Comparison of ENCODE assay signal across 9 cellular contexts in genomic region chr1:195195423-195196057, GRCh38.
DNase-seq lines count a peak whose midpoint lies in the region; ATAC-seq and TF ChIP-seq lines count a peak whose summit lies in the region.
"Had no signal": no experiment of that assay in that cellular context is flagged by ENCODE, and none has a peak within 500 bp of the region (broad histone marks: within the 10 kb centered on the region; RNA-seq: fewer than 3 reads in every experiment).

No MANE protein-coding gene starts in this region.

- no peak overlapping the region for H3K4me3 ChIP-seq in GM12864 (ENCODE audit: low read depth, low read length)
- H3K4me3 ChIP-seq: SJSA1 had no signal

- DNase-seq in GM12864 (ENCODE audit: low read depth) = peak; percentile 92
- DNase-seq in T-cell = no peak
- no peak for DNase-seq in anterior cingulate cortex (lab: John Stamatoyannopoulos, UW)
- no peak for DNase-seq in islet precursor cell
- DNase-seq in NCI-H2196 (lab: John Stamatoyannopoulos, UW; ENCODE audit: unreplicated experiment) = no peak
- no peak for DNase-seq in C1 segment of cervical spinal cord (lab: John Stamatoyannopoulos, UW)

- POLR2A ChIA-PET in T-cell (lab: Charles Lee) = no interaction called here

- no peak for TF ChIP-seq CTCF in GM12864 (IDR thresholded peaks at IDR 0.05; ENCODE audit: low read depth, low read length, missing control alignments)

- CTCF ChIA-PET in T-cell (lab: Charles Lee) = no interaction called here

- H3K4me1 Mint-ChIP-seq in T-cell = peaks cover 6 to 17% (median 10%) of the 10 kb centered on the region in 3 donors

- H3K27me3 Mint-ChIP-seq in T-cell = peaks cover 0 to 3% of the 10 kb centered on the region in 2 donors

- H3K9me3 Mint-ChIP-seq in T-cell = peaks cover 0 to 3% (median 0%) of the 10 kb centered on the region in 3 donors

- H3K36me3 Mint-ChIP-seq in T-cell = no peaks in the 10 kb centered on the region

- peak overlapping the region; percentile 36 to 74 (median 39) for H3K4me3 Mint-ChIP-seq in T-cell

- peak overlapping the region; percentile 61 to 70 for H3K27ac Mint-ChIP-seq in T-cell

- ATAC-seq in GM19351 (IDR thresholded peaks at IDR 0.05; ENCODE audit: unreplicated experiment) (peak; percentile 95), HG03025 (IDR thresholded peaks at IDR 0.05; ENCODE audit: low FRiP score, unreplicated experiment) (peak; percentile 97), T-cell (replicated peaks in 1 of 4) (peak; percentile 51 to 63 (median 59))
